In genomic region chr18:74289946-74290478, GRCh38 we compare ENCODE assay signal across 14 cellular contexts. TPM values are rescaled to one million over a fixed set of nuclear protein-coding genes. Genes with fewer than 3 reads are reported as not detected.
A peak's percentile ranks its signal among the peaks of the same experiment; 100 is the strongest.
DNase-seq lines count a peak whose midpoint lies in the region; ATAC-seq and TF ChIP-seq lines count a peak whose summit lies in the region.
"Had no signal": no experiment of that assay in that cellular context is flagged by ENCODE, and none has a peak within 500 bp of the region (broad histone marks: within the 10 kb centered on the region; RNA-seq: fewer than 3 reads in every experiment).

No MANE protein-coding gene starts in this region.

- H3K4me3 ChIP-seq in iPS-18a (ENCODE audit: low read length) (peak overlapping the region; percentile 93), smooth muscle cell (peak overlapping the region; percentile 97)

- H3K4me1 ChIP-seq in iPS-18a (ENCODE audit: control insufficient read depth, low read depth, low read length) (peaks cover 25% of the 10 kb centered on the region), smooth muscle cell (ENCODE audit: low read depth) (peaks cover 8% of the 10 kb centered on the region)

- TF ChIP-seq CTCF in activated B cell treated with CpG ODN at 0.5 μM for 24 hours (IDR thresholded peaks at IDR 0.05) = no peak
- TF ChIP-seq CTCF in smooth muscle cell (IDR thresholded peaks at IDR 0.05; ENCODE audit: borderline replicate concordance, insufficient read depth, poor library complexity, severe bottlenecking) = no peak

- no peaks in the 10 kb centered on the region for H3K36me3 ChIP-seq in iPS-18a (ENCODE audit: control insufficient read depth, low read depth, low read length)
- H3K36me3 ChIP-seq in smooth muscle cell (ENCODE audit: low read depth) = no peaks in the 10 kb centered on the region

- peaks cover 7% of the 10 kb centered on the region for H3F3A ChIP-seq in smooth muscle cell (ENCODE audit: low read depth)

- no peaks in the 10 kb centered on the region for H3K9me3 Mint-ChIP-seq in T-helper 2 cell treated with Interferon-gamma antibody and Interleukin-4, amounts not matched to agents 5 μg/mL and 100 μg/mL, for 36 hours
- H3K9me3 Mint-ChIP-seq in activated B cell treated with CpG ODN at 0.5 μM for 24 hours = peaks cover 4% of the 10 kb centered on the region

- H3K9ac ChIP-seq in iPS-18a (ENCODE audit: low read length) = no peak overlapping the region
- no peak overlapping the region for H3K9ac ChIP-seq in smooth muscle cell (ENCODE audit: low read depth)

- H3K27me3 Mint-ChIP-seq in T-helper 2 cell treated with Interferon-gamma antibody and Interleukin-4, amounts not matched to agents 5 μg/mL and 100 μg/mL, for 36 hours (ENCODE audit: low read depth) = peaks cover 6% of the 10 kb centered on the region
- H3K27me3 Mint-ChIP-seq in activated B cell treated with CpG ODN at 0.5 μM for 24 hours = no peaks in the 10 kb centered on the region
- H3K27me3 Mint-ChIP-seq: memory B cell had no signal

- H3K4me1 Mint-ChIP-seq in T-helper 2 cell treated with Interferon-gamma antibody and Interleukin-4, amounts not matched to agents 5 μg/mL and 100 μg/mL, for 36 hours (ENCODE audit: low read depth) = peaks cover 3% of the 10 kb centered on the region
- H3K4me1 Mint-ChIP-seq in activated B cell treated with CpG ODN at 0.5 μM for 24 hours = peaks cover 54% of the 10 kb centered on the region

- no peak overlapping the region for H3K27ac ChIP-seq in iPS-18a (ENCODE audit: low read length)
- H3K27ac ChIP-seq in smooth muscle cell (ENCODE audit: low read depth) = no peak overlapping the region

- ATAC-seq in activated B cell treated with CpG ODN at 0.5 μM for 24 hours (ENCODE audit: low read depth) = no peak

- no peaks in the 10 kb centered on the region for H4K20me1 ChIP-seq in smooth muscle cell (ENCODE audit: low read depth)

- no peak overlapping the region for H3K27ac Mint-ChIP-seq in T-helper 2 cell treated with Interferon-gamma antibody and Interleukin-4, amounts not matched to agents 5 μg/mL and 100 μg/mL, for 36 hours
- no peak overlapping the region for H3K27ac Mint-ChIP-seq in activated B cell treated with CpG ODN at 0.5 μM for 24 hours
- H3K27ac Mint-ChIP-seq: memory B cell had no signal

- POLR2A ChIA-PET in activated B cell treated with CpG ODN at 0.5 μM for 24 hours (lab: Charles Lee) = interaction anchor here (1.2 kb wide), 1 partner anchor 28 kb away, joined by 3 read pairs; no protein-coding TSS in a partner anchor

- H3K36me3 Mint-ChIP-seq in T-helper 2 cell treated with Interferon-gamma antibody and Interleukin-4, amounts not matched to agents 5 μg/mL and 100 μg/mL, for 36 hours (ENCODE audit: low read depth) = peaks cover 5% of the 10 kb centered on the region
- peaks cover 5% of the 10 kb centered on the region for H3K36me3 Mint-ChIP-seq in activated B cell treated with CpG ODN at 0.5 μM for 24 hours (ENCODE audit: low read depth)
- H3K36me3 Mint-ChIP-seq: memory B cell had no signal

- H3K27me3 ChIP-seq in iPS-18a (ENCODE audit: control insufficient read depth, insufficient read depth, low read length) (no peaks in the 10 kb centered on the region), smooth muscle cell (ENCODE audit: low read depth) (no peaks in the 10 kb centered on the region)

- no peak for DNase-seq in T-helper 2 cell treated with Interferon-gamma antibody and Interleukin-4, amounts not matched to agents 5 μg/mL and 100 μg/mL, for 36 hours (ENCODE audit: low spot score)
- DNase-seq in T-helper 2 cell = no peak
- DNase-seq in activated B cell treated with CpG ODN at 0.5 μM for 24 hours = no peak
- DNase-seq in smooth muscle cell (lab: John Stamatoyannopoulos, UW; ENCODE audit: unreplicated experiment) = no peak
- no peak for DNase-seq in stimulated activated CD4-positive, alpha-beta T cell treated with anti-CD3 and anti-CD28 coated beads, Interleukin-4, amount 100 ng/mL, for 1 hour
- DNase-seq in HCEC 1CT = no peak
- no peak for DNase-seq in NOMO-1 treated with DMSO at 0.1 percent for 48 hours (lab: John Stamatoyannopoulos, UW; ENCODE audit: unreplicated experiment)
- DNase-seq: dermis blood vessel endothelial cell, DMS79, head of caudate nucleus, NCI-H2029 treated with DMSO at 0.1 percent for 48 hours had no signal

- H3K4me2 ChIP-seq in smooth muscle cell = no peak overlapping the region

- WGBS in smooth muscle cell (ENCODE audit: low lambda C conversion rate) = 93% methylated on average over 9 of the region's 9 CpGs

- H3K79me2 ChIP-seq in smooth muscle cell (ENCODE audit: low read depth) = peaks cover 25% of the 10 kb centered on the region

- intact Hi-C loops in activated B cell treated with CpG ODN at 0.5 μM for 24 hours (cut with micrococcal nuclease) = loop anchor here (2.0 kb wide), 1 partner anchor 15 kb away; no protein-coding TSS in a partner anchor

- no peak overlapping the region for H2AFZ ChIP-seq in smooth muscle cell (ENCODE audit: low read depth)

- H3K9me3 ChIP-seq in iPS-18a (ENCODE audit: control insufficient read depth, low read depth, low read length) = peaks cover 3% of the 10 kb centered on the region
- no peaks in the 10 kb centered on the region for H3K9me3 ChIP-seq in smooth muscle cell (replicated peaks; ENCODE audit: low read depth)

- CTCF ChIA-PET in activated B cell treated with CpG ODN at 0.5 μM for 24 hours (lab: Charles Lee) = no interaction called here

- H3K4me3 Mint-ChIP-seq in T-helper 2 cell treated with Interferon-gamma antibody and Interleukin-4, amounts not matched to agents 5 μg/mL and 100 μg/mL, for 36 hours = peak overlapping the region; percentile 38
- peak overlapping the region; percentile 97 for H3K4me3 Mint-ChIP-seq in activated B cell treated with CpG ODN at 0.5 μM for 24 hours

RNA-seq across cellular contexts. Expression of gene CYB5A, which starts 1.8 kb away (rescaled TPM):
- total RNA-seq in activated B cell treated with CpG ODN at 0.5 μM for 24 hours (46.2 and 47.2 TPM in 2 replicates), smooth muscle cell (52.8 and 61.5 TPM in 2 replicates)
- polyA plus RNA-seq in smooth muscle cell = 77.6 and 83.2 TPM in 2 replicates

RNA-seq across cellular contexts. Expression of gene C18orf63, which starts 25.6 kb away (rescaled TPM):
- not detected in 2 replicates for total RNA-seq in activated B cell treated with CpG ODN at 0.5 μM for 24 hours
- not detected in 2 replicates for total RNA-seq in smooth muscle cell
- not detected in 2 replicates for polyA plus RNA-seq in smooth muscle cell
- total RNA-seq: A172, dermis blood vessel endothelial cell had no signal
